Comparison of ENCODE assay signal across 8 cellular contexts in genomic region chr18:47953471-47953931, GRCh38. TPM values are rescaled to one million over a fixed set of nuclear protein-coding genes. Genes with fewer than 3 reads are reported as not detected.
A peak's percentile ranks its signal among the peaks of the same experiment; 100 is the strongest.
DNase-seq lines count a peak whose midpoint lies in the region; ATAC-seq lines count a peak whose summit lies in the region.

No MANE protein-coding gene starts in this region.

- ATAC-seq in GM18870 (IDR thresholded peaks at IDR 0.05; ENCODE audit: unreplicated experiment) (peak; percentile 70), HG03196 (IDR thresholded peaks at IDR 0.05; ENCODE audit: unreplicated experiment) (peak; percentile 93)
- ATAC-seq in natural killer cell treated with Interleukin-12 subunit alpha and Interleukin-12 subunit beta and Interleukin-15 and Interleukin-18, amount 100 ng/mL, for 72 hours, result peak; percentile 92 to 93

- H3K4me1 Mint-ChIP-seq in natural killer cell treated with Interleukin-12 subunit alpha and Interleukin-12 subunit beta and Interleukin-15 and Interleukin-18, amount 100 ng/mL, for 72 hours (ENCODE audit: low read depth in 2 of 2), result peaks cover 15 to 22% of the 10 kb centered on the region in 2 donors

- DNase-seq in CD1c-positive myeloid dendritic cell (ENCODE audit: extremely low spot score), result peak; percentile 83
- DNase-seq in RPMI8226, result peak; percentile 16
- DNase-seq in cerebellar cortex (ENCODE audit: low spot score), result peak; percentile 94
- peak; percentile 62 for DNase-seq in natural killer cell treated with Interleukin-12 subunit alpha and Interleukin-12 subunit beta and Interleukin-15 and Interleukin-18, amount 100 ng/mL, for 72 hours (ENCODE audit: low spot score)
- DNase-seq in SW480 (ENCODE audit: low spot score), result no peak
- DNase-seq in HT-29 (ENCODE audit: low spot score), result no peak

- H3K27me3 Mint-ChIP-seq in natural killer cell treated with Interleukin-12 subunit alpha and Interleukin-12 subunit beta and Interleukin-15 and Interleukin-18, amount 100 ng/mL, for 72 hours, result peaks cover 0 to 4% of the 10 kb centered on the region in 2 donors

- peak overlapping the region; percentile 16 for H3K4me3 Mint-ChIP-seq in natural killer cell treated with Interleukin-12 subunit alpha and Interleukin-12 subunit beta and Interleukin-15 and Interleukin-18, amount 100 ng/mL, for 72 hours

- no peaks in the 10 kb centered on the region for H3K36me3 Mint-ChIP-seq in natural killer cell treated with Interleukin-12 subunit alpha and Interleukin-12 subunit beta and Interleukin-15 and Interleukin-18, amount 100 ng/mL, for 72 hours

- peak overlapping the region; percentile 38 to 41 for H3K27ac Mint-ChIP-seq in natural killer cell treated with Interleukin-12 subunit alpha and Interleukin-12 subunit beta and Interleukin-15 and Interleukin-18, amount 100 ng/mL, for 72 hours

- no peaks in the 10 kb centered on the region for H3K9me3 Mint-ChIP-seq in natural killer cell treated with Interleukin-12 subunit alpha and Interleukin-12 subunit beta and Interleukin-15 and Interleukin-18, amount 100 ng/mL, for 72 hours

RNA-seq across cellular contexts. Expression of gene SMAD2, which starts 23.0 kb away (rescaled TPM):
- total RNA-seq in natural killer cell treated with Interleukin-12 subunit alpha and Interleukin-12 subunit beta and Interleukin-15 and Interleukin-18, amount 100 ng/mL, for 72 hours, result 100 to 1,000 TPM in 1 of 2 donors, 10 to 100 TPM in 1; 92.1 to 102 TPM
- 21.3 and 33.4 TPM in 2 replicates for total RNA-seq in HT-29 (2014; rRNA removed; shearing (Covaris generic))

Comparison
In these comparisons a context has a peak if more than half of its experiments do, and no peak if none do; other contexts are left out.
1. DNase-seq: peak in CD1c-positive myeloid dendritic cell (single experiment), RPMI8226 (single experiment), cerebellar cortex (single experiment) and natural killer cell treated with Interleukin-12 subunit alpha and Interleukin-12 subunit beta and Interleukin-15 and Interleukin-18, amount 100 ng/mL, for 72 hours (single experiment); none in SW480 (single experiment) and HT-29 (single experiment).
2. Peak in every context shown above with its lines, with median percentiles within 50 percentile points of each other: ATAC-seq.